30 cellular contexts compared by ENCODE assay signal in the genomic region with DNA sequence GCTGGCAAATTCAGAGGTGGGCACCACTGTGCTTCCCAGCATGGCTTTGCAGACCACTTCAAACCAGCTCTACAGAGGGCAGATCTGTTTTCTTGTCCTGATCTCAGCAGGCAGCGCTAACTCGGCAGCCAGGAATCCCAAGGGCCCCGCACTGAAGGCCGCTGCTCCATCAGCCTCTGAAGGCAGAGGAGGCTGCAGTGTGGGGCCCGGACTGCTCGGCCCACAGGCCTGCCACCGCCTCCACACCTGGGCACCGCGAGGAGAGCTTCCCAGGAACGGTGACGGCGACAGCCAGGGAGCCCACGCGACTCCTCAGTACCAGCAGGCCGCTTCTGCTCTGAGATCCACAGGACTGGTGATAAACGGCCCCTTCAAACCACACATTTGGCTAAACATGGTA.
"Had no signal": no experiment of that assay in that cellular context is flagged by ENCODE, and none has a peak within 500 bp of the region (broad histone marks: within the 10 kb centered on the region; RNA-seq: fewer than 3 reads in every experiment).

No MANE protein-coding gene starts in this region.

- H3K27ac Mint-ChIP-seq: activated CD4-positive, alpha-beta memory T cell treated with anti-CD3 and anti-CD28 coated beads, Interleukin-2, amount 10 ng/mL, durations not matched to agents 7 days and 5 days; activated CD8-positive, alpha-beta memory T cell treated with anti-CD3 and anti-CD28 coated beads, Interleukin-2, amount 10 ng/mL, durations not matched to agents 7 days and 5 days; activated naive CD4-positive, alpha-beta T cell treated with anti-CD3 and anti-CD28 coated beads, Interleukin-2, amount 10 ng/mL, durations not matched to agents 7 days and 5 days; activated naive CD8-positive, alpha-beta T cell had no signal

- ATAC-seq: activated CD8-positive, alpha-beta memory T cell treated with anti-CD3 and anti-CD28 coated beads, Interleukin-2, amount 10 ng/mL, durations not matched to agents 7 days and 5 days had no signal

- H3K4me3 Mint-ChIP-seq: activated CD4-positive, alpha-beta memory T cell treated with anti-CD3 and anti-CD28 coated beads, Interleukin-2, amount 10 ng/mL, durations not matched to agents 7 days and 5 days; activated CD8-positive, alpha-beta memory T cell treated with anti-CD3 and anti-CD28 coated beads, Interleukin-2, amount 10 ng/mL, durations not matched to agents 7 days and 5 days; activated naive CD4-positive, alpha-beta T cell treated with anti-CD3 and anti-CD28 coated beads, Interleukin-2, amount 10 ng/mL, durations not matched to agents 7 days and 5 days; activated naive CD8-positive, alpha-beta T cell; central memory CD8-positive, alpha-beta T cell had no signal

- H3K4me1 Mint-ChIP-seq: activated CD4-positive, alpha-beta memory T cell treated with anti-CD3 and anti-CD28 coated beads, Interleukin-2, amount 10 ng/mL, durations not matched to agents 7 days and 5 days; activated CD8-positive, alpha-beta memory T cell treated with anti-CD3 and anti-CD28 coated beads, Interleukin-2, amount 10 ng/mL, durations not matched to agents 7 days and 5 days; activated naive CD4-positive, alpha-beta T cell treated with anti-CD3 and anti-CD28 coated beads, Interleukin-2, amount 10 ng/mL, durations not matched to agents 7 days and 5 days; central memory CD8-positive, alpha-beta T cell had no signal

- H3K27me3 Mint-ChIP-seq: activated CD4-positive, alpha-beta memory T cell treated with anti-CD3 and anti-CD28 coated beads, Interleukin-2, amount 10 ng/mL, durations not matched to agents 7 days and 5 days; activated CD8-positive, alpha-beta memory T cell treated with anti-CD3 and anti-CD28 coated beads, Interleukin-2, amount 10 ng/mL, durations not matched to agents 7 days and 5 days; activated naive CD4-positive, alpha-beta T cell treated with anti-CD3 and anti-CD28 coated beads, Interleukin-2, amount 10 ng/mL, durations not matched to agents 7 days and 5 days; activated naive CD8-positive, alpha-beta T cell; central memory CD8-positive, alpha-beta T cell had no signal

- H3K9me3 Mint-ChIP-seq: activated CD4-positive, alpha-beta memory T cell treated with anti-CD3 and anti-CD28 coated beads, Interleukin-2, amount 10 ng/mL, durations not matched to agents 7 days and 5 days; activated naive CD4-positive, alpha-beta T cell treated with anti-CD3 and anti-CD28 coated beads, Interleukin-2, amount 10 ng/mL, durations not matched to agents 7 days and 5 days; central memory CD8-positive, alpha-beta T cell had no signal

- DNase-seq: activated CD4-positive, alpha-beta memory T cell treated with anti-CD3 and anti-CD28 coated beads, Interleukin-2, amount 10 ng/mL, durations not matched to agents 7 days and 5 days; activated CD4-positive, alpha-beta T cell treated with anti-CD3 and anti-CD28 coated beads for 1 hour; activated CD4-positive, alpha-beta T cell treated with anti-CD3 and anti-CD28 coated beads for 48 hours; activated CD4-positive, CD25-positive, alpha-beta regulatory T cell; activated CD8-positive, alpha-beta memory T cell treated with anti-CD3 and anti-CD28 coated beads for 24 hours; activated CD8-positive, alpha-beta memory T cell treated with anti-CD3 and anti-CD28 coated beads, Interleukin-2, amount 10 ng/mL, durations not matched to agents 7 days and 5 days; activated CD8-positive, alpha-beta memory T cell treated with anti-CD3 and anti-CD28 coated beads, Interleukin-2, amount 50 U/mL, for 48 hours; activated effector memory CD4-positive, alpha-beta T cell treated with Interleukin-2 at 50 U/mL for 16 hours; activated naive CD4-positive, alpha-beta T cell treated with anti-CD3 and anti-CD28 coated beads, Interleukin-2, amount 10 ng/mL, durations not matched to agents 7 days and 5 days; activated T-cell treated with anti-CD3 and anti-CD28 coated beads, Interleukin-2, amount 50 U/mL, for 48 hours; amniotic stem cell; aorta; Karpas-422; KBM-7; NCI-H1048; NCI-H1105 treated with DMSO at 0.1 percent for 48 hours; NCI-H1436; NCI-H1694; NCI-H2029; NCI-H345; NCI-H526; NCI-H748 treated with DMSO at 0.1 percent for 48 hours; PC-9; Right ventricle myocardium superior; SW 1271; T-helper 1 cell; T1000; WERI-Rb-1 had no signal
